Comparison of ENCODE assay signal across 19 cellular contexts in genomic region chr16:46895399-46896313, GRCh38. TPM values are rescaled to one million over a fixed set of nuclear protein-coding genes. Genes with fewer than 3 reads are reported as not detected.
DNase-seq lines count a peak whose midpoint lies in the region; ATAC-seq and TF ChIP-seq lines count a peak whose summit lies in the region.
"Had no signal": no experiment of that assay in that cellular context is flagged by ENCODE, and none has a peak within 500 bp of the region (broad histone marks: within the 10 kb centered on the region; RNA-seq: fewer than 3 reads in every experiment).

No MANE protein-coding gene starts in this region.

- no peaks in the 10 kb centered on the region for H3K9me3 Mint-ChIP-seq in brain
- H3K9me3 Mint-ChIP-seq in nephron progenitor cell = peaks cover 5% of the 10 kb centered on the region
- H3K9me3 Mint-ChIP-seq: activated CD8-positive, alpha-beta T cell treated with anti-CD3 and anti-CD28 coated beads for 36 hours; activated naive CD8-positive, alpha-beta T cell treated with anti-CD3 and anti-CD28 coated beads, Interleukin-2, amount 10 ng/mL, durations not matched to agents 7 days and 5 days; CD8-positive, alpha-beta T cell; stimulated activated memory B cell treated with anti-CD40 and anti-IgM and Interleukin-4, amounts not matched to agents 10 μg/mL and 1 μg/mL and 100 μg/mL, for 72 hours had no signal

- TF ChIP-seq POLR2A in heart left ventricle (IDR thresholded peaks at IDR 0.05) (no peak), spleen (IDR thresholded peaks at IDR 0.05) (no peak)

- DNase-seq in heart left ventricle = no peak
- no peak for DNase-seq in Right ventricle myocardium superior
- DNase-seq in nephron progenitor cell = peak; percentile 33
- DNase-seq in OCI-M1 (lab: John Stamatoyannopoulos, UW) = no peak
- DNase-seq in spleen = no peak
- no peak for DNase-seq in NCI-H1694 (lab: John Stamatoyannopoulos, UW)
- no peak for DNase-seq in HCEC 1CT
- DNase-seq: activated CD8-positive, alpha-beta T cell treated with anti-CD3 and anti-CD28 coated beads for 36 hours; activated naive CD8-positive, alpha-beta T cell treated with anti-CD3 and anti-CD28 coated beads, Interleukin-2, amount 10 ng/mL, durations not matched to agents 7 days and 5 days; CD8-positive, alpha-beta T cell; effector CD4-positive, alpha-beta T cell; Kasumi-1; left cardiac atrium; NCI-H1436 treated with DMSO at 0.1 percent for 48 hours; NCI-H82; SW 1271 had no signal

- H3K27me3 ChIP-seq in heart left ventricle = no peaks in the 10 kb centered on the region
- no peaks in the 10 kb centered on the region for H3K27me3 ChIP-seq in spleen (replicated peaks in 1 of 7)

- H3K27ac ChIP-seq in heart left ventricle = peak overlapping the region in 8 of 12 donors; percentile 8 to 75 (median 36)
- peak overlapping the region in 1 of 8 donors; percentile 11 for H3K27ac ChIP-seq in spleen
- H3K27ac ChIP-seq: parathyroid adenoma had no signal

- H3K4me1 Mint-ChIP-seq in brain (peaks cover 37% of the 10 kb centered on the region), nephron progenitor cell (peaks cover 51% of the 10 kb centered on the region)
- H3K4me1 Mint-ChIP-seq: stimulated activated memory B cell treated with anti-CD40 and anti-IgM and Interleukin-4, amounts not matched to agents 10 μg/mL and 1 μg/mL and 100 μg/mL, for 72 hours had no signal

- TF ChIP-seq CTCF in heart left ventricle (IDR thresholded peaks at IDR 0.05) (no peak), brain (conservative IDR thresholded peaks at IDR 0.05) (no peak), nephron progenitor cell (IDR thresholded peaks at IDR 0.05) (no peak), spleen (IDR thresholded peaks at IDR 0.05 in 8 of 11, conservative IDR thresholded peaks at IDR 0.05 in 3 of 11) (no peak)

- H3K4me3 Mint-ChIP-seq in brain (peak overlapping the region in 1 of 5 experiments; percentile 59), nephron progenitor cell (peak overlapping the region; percentile 29)
- H3K4me3 Mint-ChIP-seq: activated CD8-positive, alpha-beta T cell treated with anti-CD3 and anti-CD28 coated beads for 36 hours; activated naive CD8-positive, alpha-beta T cell treated with anti-CD3 and anti-CD28 coated beads, Interleukin-2, amount 10 ng/mL, durations not matched to agents 7 days and 5 days; CD8-positive, alpha-beta T cell; stimulated activated memory B cell treated with anti-CD40 and anti-IgM and Interleukin-4, amounts not matched to agents 10 μg/mL and 1 μg/mL and 100 μg/mL, for 72 hours had no signal

- H3K36me3 ChIP-seq in heart left ventricle = no peaks in the 10 kb centered on the region
- H3K36me3 ChIP-seq in spleen = peaks cover 0 to 10% (median 0%) of the 10 kb centered on the region in 6 donors

- H3K27ac Mint-ChIP-seq in brain = peak overlapping the region; percentile 33 to 86 (median 64)
- peak overlapping the region; percentile 93 for H3K27ac Mint-ChIP-seq in nephron progenitor cell
- H3K27ac Mint-ChIP-seq: activated CD8-positive, alpha-beta T cell treated with anti-CD3 and anti-CD28 coated beads for 36 hours; activated naive CD8-positive, alpha-beta T cell treated with anti-CD3 and anti-CD28 coated beads, Interleukin-2, amount 10 ng/mL, durations not matched to agents 7 days and 5 days; CD8-positive, alpha-beta T cell; stimulated activated memory B cell treated with anti-CD40 and anti-IgM and Interleukin-4, amounts not matched to agents 10 μg/mL and 1 μg/mL and 100 μg/mL, for 72 hours had no signal

- no peaks in the 10 kb centered on the region for H3K9me3 ChIP-seq in heart left ventricle
- no peaks in the 10 kb centered on the region for H3K9me3 ChIP-seq in spleen

- no peaks in the 10 kb centered on the region for H3K27me3 Mint-ChIP-seq in brain
- H3K27me3 Mint-ChIP-seq in nephron progenitor cell (ENCODE audit: low read depth, poor library complexity) = peaks cover 2% of the 10 kb centered on the region
- H3K27me3 Mint-ChIP-seq: activated CD8-positive, alpha-beta T cell treated with anti-CD3 and anti-CD28 coated beads for 36 hours; activated naive CD8-positive, alpha-beta T cell treated with anti-CD3 and anti-CD28 coated beads, Interleukin-2, amount 10 ng/mL, durations not matched to agents 7 days and 5 days; stimulated activated memory B cell treated with anti-CD40 and anti-IgM and Interleukin-4, amounts not matched to agents 10 μg/mL and 1 μg/mL and 100 μg/mL, for 72 hours had no signal

- intact Hi-C loops in heart left ventricle (cut with DNase I) (loop anchor here in 1 of 10 donors (10.0 kb wide), 1 partner anchor 211 kb away; the partner anchor contains the start of genes ORC6 and VPS35), Right ventricle myocardium superior (cut with DNase I) (no loop called here), spleen (cut with DNase I; ENCODE audit: low total_unique reads) (no loop called here)

- peaks cover 64% of the 10 kb centered on the region for H3K36me3 Mint-ChIP-seq in brain
- peaks cover 39% of the 10 kb centered on the region for H3K36me3 Mint-ChIP-seq in nephron progenitor cell (ENCODE audit: low read depth)
- H3K36me3 Mint-ChIP-seq: CD8-positive, alpha-beta T cell; stimulated activated memory B cell treated with anti-CD40 and anti-IgM and Interleukin-4, amounts not matched to agents 10 μg/mL and 1 μg/mL and 100 μg/mL, for 72 hours had no signal

- 62 to 68% (median 64%) methylated on average over 9 of the region's 9 CpGs for WGBS in heart left ventricle, 4 donors
- WGBS in spleen, 5 donors = 75 to 86% (median 80%) methylated on average over 9 of the region's 9 CpGs

- no peak overlapping the region for H3K4me3 ChIP-seq in heart left ventricle
- H3K4me3 ChIP-seq in spleen = no peak overlapping the region

- H3K4me1 ChIP-seq in heart left ventricle (peaks cover 4 to 44% (median 17%) of the 10 kb centered on the region in 12 donors), spleen (peaks cover 0 to 17% (median 7%) of the 10 kb centered on the region in 6 donors)

- ATAC-seq in heart left ventricle (no peak), Right ventricle myocardium superior (ENCODE audit: poor library complexity) (no peak)
- ATAC-seq: activated CD8-positive, alpha-beta T cell treated with anti-CD3 and anti-CD28 coated beads for 36 hours; CD8-positive, alpha-beta T cell; stimulated activated memory B cell treated with anti-CD40 and anti-IgM and Interleukin-4, amounts not matched to agents 10 μg/mL and 1 μg/mL and 100 μg/mL, for 72 hours had no signal

RNA-seq across cellular contexts. Expression of gene GPT2, which starts 11.5 kb away (rescaled TPM):
- total RNA-seq in heart left ventricle = 10 to 100 TPM; 10.9 to 30.6 (median 15.3) TPM
- 1 to 10 TPM; 8.5 to 9.0 TPM for polyA plus RNA-seq in heart left ventricle
- total RNA-seq in Right ventricle myocardium superior = 22.9 TPM
- polyA plus RNA-seq in brain (ENCODE audit: insufficient read depth, low read depth, low replicate concordance) = 116 TPM
- total RNA-seq in spleen = 1 to 10 TPM; 3.1 to 9.2 (median 4.9) TPM
- 1 to 10 TPM; 4.6 to 6.0 (median 6.0) TPM for polyA plus RNA-seq in spleen
